Comparison of ENCODE assay signal across 8 cellular contexts in the genomic region with DNA sequence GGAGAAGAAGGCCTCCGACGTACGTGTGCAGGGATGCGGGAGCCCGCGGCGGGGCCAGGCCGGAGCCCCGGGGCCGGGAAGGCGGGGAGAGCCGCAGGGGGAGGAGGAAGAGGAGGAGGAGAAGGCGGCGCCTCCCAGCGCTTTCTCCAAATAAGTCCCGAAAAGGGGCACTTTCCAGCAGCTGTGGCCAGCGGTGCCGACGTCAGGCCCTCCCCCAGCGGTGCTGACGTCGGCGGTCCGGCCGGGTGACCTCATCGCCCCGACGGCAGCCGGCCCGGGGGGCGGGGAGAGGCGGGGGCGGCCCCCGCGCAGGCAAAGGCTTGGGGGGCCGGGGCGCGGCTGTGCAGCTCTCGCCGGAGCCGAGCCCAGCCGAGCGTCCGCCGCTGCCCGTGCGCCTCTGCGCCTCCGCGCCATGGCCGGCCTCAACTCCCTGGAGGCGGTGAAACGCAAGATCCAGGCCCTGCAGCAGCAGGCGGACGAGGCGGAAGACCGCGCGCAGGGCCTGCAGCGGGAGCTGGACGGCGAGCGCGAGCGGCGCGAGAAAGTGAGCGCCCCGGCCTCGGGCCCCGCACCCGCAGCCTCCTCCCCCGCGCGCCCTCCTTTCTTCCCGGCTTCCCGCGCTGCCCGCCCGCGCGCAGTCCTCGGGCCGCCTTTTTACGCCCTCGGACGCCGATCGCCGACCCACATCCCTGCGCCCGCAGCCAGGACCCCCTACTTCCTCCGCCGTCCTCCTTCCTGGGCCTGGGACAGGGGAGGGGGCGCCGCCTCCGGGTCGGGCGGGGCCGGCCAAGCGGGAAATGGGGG.
DNase-seq lines count a peak whose midpoint lies in the region; ATAC-seq lines count a peak whose summit lies in the region.

TSS of gene TPM4 (plus strand) at position 342 of the 804 bp plus-strand sequence. CDS start at position 413, 71 bp downstream.

- peaks cover 6% of the 10 kb centered on the region for H3K36me3 ChIP-seq in effector memory CD4-positive, alpha-beta T cell (ENCODE audit: control insufficient read depth, insufficient read depth, low read length)

- peak within 1 kb of the TSS; percentile 92 for H3K4me3 ChIP-seq in effector memory CD4-positive, alpha-beta T cell (ENCODE audit: insufficient read depth, low read depth, low read length, poor library complexity, severe bottlenecking)

- peaks cover 49% of the 10 kb centered on the region for H3K4me1 ChIP-seq in effector memory CD4-positive, alpha-beta T cell (ENCODE audit: control insufficient read depth, insufficient read depth, low read length, poor library complexity, severe bottlenecking)

- H3K27ac ChIP-seq in effector memory CD4-positive, alpha-beta T cell (ENCODE audit: insufficient read depth, low read length, poor library complexity, severe bottlenecking), result peak within 1 kb of the TSS; percentile 89

- H3K27me3 ChIP-seq in effector memory CD4-positive, alpha-beta T cell (replicated peaks; ENCODE audit: control insufficient read depth, insufficient read depth, low read length, poor library complexity, severe bottlenecking), result no peaks in the 10 kb centered on the region

- no peaks in the 10 kb centered on the region for H3K9me3 ChIP-seq in effector memory CD4-positive, alpha-beta T cell (ENCODE audit: control insufficient read depth, low read length)

- peak; percentile 58 for ATAC-seq in GM18502 (IDR thresholded peaks at IDR 0.05; ENCODE audit: poor library complexity, unreplicated experiment)
- ATAC-seq in HG03039 (IDR thresholded peaks at IDR 0.05; ENCODE audit: unreplicated experiment), result peak; percentile 44

- DNase-seq in 8988T (peak; percentile 61), NCI-H748 treated with DMSO at 0.1 percent for 48 hours (lab: John Stamatoyannopoulos, UW) (peak; percentile 41), medulla oblongata (ENCODE audit: extremely low spot score) (peak; percentile 89)
- peak; percentile 75 to 79 for DNase-seq in activated CD8-positive, alpha-beta memory T cell treated with anti-CD3 and anti-CD28 coated beads for 1 hour (ENCODE audit: extremely low read depth in 1 of 2, low read depth in 1 of 2)
- DNase-seq in effector memory CD4-positive, alpha-beta T cell, result peak; percentile 80 to 83 (median 81)
- DNase-seq in stimulated activated CD4-positive, alpha-beta T cell treated with anti-CD3 and anti-CD28 coated beads, TNF-alpha, amount 100 ng/mL, for 4 hours (ENCODE audit: low read depth in 3 of 3), result peak; percentile 66 to 74 (median 70)

Comparison
In these comparisons a context has a peak if more than half of its experiments do, and no peak if none do; other contexts are left out.
1. Peak in every context shown above with its lines: DNase-seq, ATAC-seq, H3K4me3 ChIP-seq and H3K27ac ChIP-seq.